8 cellular contexts compared by ENCODE assay signal in genomic region chr11:78138694-78139421, GRCh38. TPM values are rescaled to one million over a fixed set of nuclear protein-coding genes. Genes with fewer than 3 reads are reported as not detected.
DNase-seq lines count a peak whose midpoint lies in the region; ATAC-seq, FAIRE-seq and TF ChIP-seq lines count a peak whose summit lies in the region.

No MANE protein-coding gene starts in this region.

- DNase-seq in GM19239 (ENCODE audit: insufficient read length, low spot score), result peak; percentile 23
- peak in 1 of 2 experiments; percentile 33 for DNase-seq in SJCRH30
- DNase-seq in astrocyte of the spinal cord (ENCODE audit: low read depth, low spot score), result peak; percentile 15
- DNase-seq in right lobe of liver, result peak in 1 of 3 donors; percentile 31
- peak; percentile 10 to 22 for DNase-seq in stimulated activated CD8-positive, alpha-beta memory T cell treated with anti-CD3 and anti-CD28 coated beads, Interleukin-15, amount 100 ng/mL, for 48 hours (ENCODE audit: low read depth in 2 of 2)

- no peaks in the 10 kb centered on the region for H3K9me3 ChIP-seq in SJCRH30 (replicated peaks)
- H3K9me3 ChIP-seq in right lobe of liver, result no peaks in the 10 kb centered on the region

- intact Hi-C loops in right lobe of liver (cut with DNase I), result no loop called here

- peaks cover 10% of the 10 kb centered on the region for H3K36me3 ChIP-seq in SJCRH30
- peaks cover 0 to 3% (median 0%) of the 10 kb centered on the region in 4 donors for H3K36me3 ChIP-seq in right lobe of liver

- no peak for TF ChIP-seq POLR2A in right lobe of liver (IDR thresholded peaks at IDR 0.05)

- H3K27me3 ChIP-seq in SJCRH30 (no peaks in the 10 kb centered on the region), right lobe of liver (no peaks in the 10 kb centered on the region)

- peak; percentile 54 for FAIRE-seq in GM19239 (lab: Jason Lieb, UNC)

- H3K4me1 ChIP-seq in SJCRH30 (no peaks in the 10 kb centered on the region), right lobe of liver (peaks cover 0 to 4% (median 2%) of the 10 kb centered on the region in 4 donors)

- H3K27ac ChIP-seq in C4-2B, result peak overlapping the region; percentile 93
- H3K27ac ChIP-seq in SJCRH30, result peak overlapping the region; percentile 67
- peak overlapping the region; percentile 13 to 80 (median 70) for H3K27ac ChIP-seq in right lobe of liver

- TF ChIP-seq CTCF in C4-2B (conservative IDR thresholded peaks at IDR 0.05) (no peak; the same call in none of the 2 replicates), astrocyte of the spinal cord (IDR thresholded peaks at IDR 0.05; ENCODE audit: low read depth, low read length) (no peak), right lobe of liver (IDR thresholded peaks at IDR 0.05) (no peak)

- in situ Hi-C loops in astrocyte of the spinal cord (cut with HindIII; ENCODE audit: low sequenced_read_pairs), result no loop called here

- ATAC-seq in HG03280 (IDR thresholded peaks at IDR 0.05; ENCODE audit: unreplicated experiment) (peak; percentile 34), right lobe of liver (peak; percentile 3 to 20 (median 4)), HG03565 (IDR thresholded peaks at IDR 0.05; ENCODE audit: unreplicated experiment) (no peak)

- H3K4me3 ChIP-seq in SJCRH30 (peak overlapping the region; percentile 63), astrocyte of the spinal cord (ENCODE audit: low read depth, low read length) (peak overlapping the region; percentile 99), right lobe of liver (peak overlapping the region; percentile 81 to 93 (median 92))

- 16% methylated on average over 12 of the region's 12 CpGs for WGBS in right lobe of liver (ENCODE audit: insufficient coverage, low coverage, low lambda C conversion rate, missing lambda C conversion rate)

RNA-seq across cellular contexts. Expression of gene ALG8, which starts 0.6 kb away (rescaled TPM):
- 63.0 and 63.6 TPM in 2 replicates for total RNA-seq in SJCRH30 (2014; rRNA removed; shearing (Covaris generic))
- 10 to 100 TPM; 22.0 to 38.0 (median 30.3) TPM for total RNA-seq in right lobe of liver

RNA-seq across cellular contexts. Expression of gene KCTD21, which starts 49.6 kb away (rescaled TPM):
- total RNA-seq in SJCRH30 (2014; rRNA removed; shearing (Covaris generic)), result 2.2 TPM in 2 replicates
- 10 to 100 TPM in 5 of 6 experiments, 1 to 10 TPM in 1; 9.6 to 15.6 (median 11.9) TPM for total RNA-seq in right lobe of liver

RNA-seq across cellular contexts. Expression of gene USP35, which starts 49.9 kb away (rescaled TPM):
- total RNA-seq in SJCRH30 (2014; rRNA removed; shearing (Covaris generic)), result 3.0 and 5.1 TPM in 2 replicates
- total RNA-seq in right lobe of liver, result 10 to 100 TPM in 1 of 6 experiments, 1 to 10 TPM in 5; 5.3 to 10.1 (median 7.9) TPM

RNA-seq across cellular contexts. Expression of gene NDUFC2, which starts 59.2 kb away (rescaled TPM):
- 127 and 135 TPM in 2 replicates for total RNA-seq in SJCRH30 (2014; rRNA removed; shearing (Covaris generic))
- 100 to 1,000 TPM; 105 to 265 (median 183) TPM for total RNA-seq in right lobe of liver
